ENCODE assay signal across 8 cellular contexts in genomic region chr3:192816274-192816853, GRCh38.
DNase-seq lines count a peak whose midpoint lies in the region; ATAC-seq, FAIRE-seq and TF ChIP-seq lines count a peak whose summit lies in the region.

No MANE protein-coding gene starts in this region.

- no peaks in the 10 kb centered on the region for H3K9me3 Mint-ChIP-seq in activated naive CD8-positive, alpha-beta T cell treated with anti-CD3 and anti-CD28 coated beads, Interleukin-2, amount 10 ng/mL, durations not matched to agents 7 days and 5 days
- H3K9me3 Mint-ChIP-seq in activated naive CD8-positive, alpha-beta T cell treated with anti-CD3 and anti-CD28 coated beads, Interleukin-2, amount 50 U/mL, for 24 hours, result no peaks in the 10 kb centered on the region
- H3K9me3 Mint-ChIP-seq in T-helper 2 cell treated with Interferon-gamma antibody and Interleukin-4, amounts not matched to agents 5 μg/mL and 100 μg/mL, for 36 hours, result no peaks in the 10 kb centered on the region

- H3K4me1 Mint-ChIP-seq in activated naive CD8-positive, alpha-beta T cell treated with anti-CD3 and anti-CD28 coated beads, Interleukin-2, amount 10 ng/mL, durations not matched to agents 7 days and 5 days, result peaks cover 22% of the 10 kb centered on the region
- peaks cover 35% of the 10 kb centered on the region for H3K4me1 Mint-ChIP-seq in activated naive CD8-positive, alpha-beta T cell treated with anti-CD3 and anti-CD28 coated beads, Interleukin-2, amount 50 U/mL, for 24 hours
- H3K4me1 Mint-ChIP-seq in T-helper 2 cell treated with Interferon-gamma antibody and Interleukin-4, amounts not matched to agents 5 μg/mL and 100 μg/mL, for 36 hours (ENCODE audit: low read depth), result peaks cover 22% of the 10 kb centered on the region

- TF ChIP-seq POLR2A in stomach (IDR thresholded peaks at IDR 0.05), result no peak

- intact Hi-C loops in stomach (cut with DNase I; ENCODE audit: low total_unique reads), result loop anchor here (5.0 to 10.0 kb wide), 2 partner anchors 226 to 758 kb away; no protein-coding TSS in a partner anchor

- H3K36me3 Mint-ChIP-seq in activated naive CD8-positive, alpha-beta T cell treated with anti-CD3 and anti-CD28 coated beads, Interleukin-2, amount 10 ng/mL, durations not matched to agents 7 days and 5 days, result no peaks in the 10 kb centered on the region
- H3K36me3 Mint-ChIP-seq in activated naive CD8-positive, alpha-beta T cell treated with anti-CD3 and anti-CD28 coated beads, Interleukin-2, amount 50 U/mL, for 24 hours (ENCODE audit: low read depth), result no peaks in the 10 kb centered on the region
- no peaks in the 10 kb centered on the region for H3K36me3 Mint-ChIP-seq in T-helper 2 cell treated with Interferon-gamma antibody and Interleukin-4, amounts not matched to agents 5 μg/mL and 100 μg/mL, for 36 hours (ENCODE audit: low read depth)

- POLR2A ChIA-PET in activated naive CD8-positive, alpha-beta T cell treated with anti-CD3 and anti-CD28 coated beads, Interleukin-2, amount 10 ng/mL, durations not matched to agents 7 days and 5 days (lab: Charles Lee), result interaction anchor here (1.2 to 1.4 kb wide), 3 partner anchors 75 to 225 kb away, joined by 3 to 4 read pairs (median 3); no protein-coding TSS in a partner anchor

- H3K27me3 ChIP-seq in stomach, result no peaks in the 10 kb centered on the region

- ATAC-seq in activated naive CD8-positive, alpha-beta T cell treated with anti-CD3 and anti-CD28 coated beads, Interleukin-2, amount 10 ng/mL, durations not matched to agents 7 days and 5 days (ENCODE audit: low read depth), result no peak
- ATAC-seq in activated naive CD8-positive, alpha-beta T cell treated with anti-CD3 and anti-CD28 coated beads, Interleukin-2, amount 50 U/mL, for 24 hours, result no peak

- FAIRE-seq in frontal cortex (lab: Jason Lieb, UNC), result peak; percentile 87

- 58 to 66% (median 63%) methylated on average over 7 of the region's 7 CpGs for WGBS in stomach, 5 donors

- H3K4me3 Mint-ChIP-seq in activated naive CD8-positive, alpha-beta T cell treated with anti-CD3 and anti-CD28 coated beads, Interleukin-2, amount 10 ng/mL, durations not matched to agents 7 days and 5 days, result no peak overlapping the region
- H3K4me3 Mint-ChIP-seq in activated naive CD8-positive, alpha-beta T cell treated with anti-CD3 and anti-CD28 coated beads, Interleukin-2, amount 50 U/mL, for 24 hours, result no peak overlapping the region
- H3K4me3 Mint-ChIP-seq in T-helper 2 cell treated with Interferon-gamma antibody and Interleukin-4, amounts not matched to agents 5 μg/mL and 100 μg/mL, for 36 hours, result no peak overlapping the region

- H3K27me3 Mint-ChIP-seq in activated naive CD8-positive, alpha-beta T cell treated with anti-CD3 and anti-CD28 coated beads, Interleukin-2, amount 10 ng/mL, durations not matched to agents 7 days and 5 days, result no peaks in the 10 kb centered on the region
- peaks cover 2% of the 10 kb centered on the region for H3K27me3 Mint-ChIP-seq in activated naive CD8-positive, alpha-beta T cell treated with anti-CD3 and anti-CD28 coated beads, Interleukin-2, amount 50 U/mL, for 24 hours
- no peaks in the 10 kb centered on the region for H3K27me3 Mint-ChIP-seq in T-helper 2 cell treated with Interferon-gamma antibody and Interleukin-4, amounts not matched to agents 5 μg/mL and 100 μg/mL, for 36 hours (ENCODE audit: low read depth)

- no peaks in the 10 kb centered on the region for H3K36me3 ChIP-seq in stomach

- TF ChIP-seq EP300 in stomach (IDR thresholded peaks at IDR 0.05), result no peak

- H3K27ac ChIP-seq in stomach, result no peak overlapping the region

- DNase-seq in activated naive CD8-positive, alpha-beta T cell treated with anti-CD3 and anti-CD28 coated beads, Interleukin-2, amount 10 ng/mL, durations not matched to agents 7 days and 5 days, result no peak
- DNase-seq in activated naive CD8-positive, alpha-beta T cell treated with anti-CD3 and anti-CD28 coated beads, Interleukin-2, amount 50 U/mL, for 24 hours, result no peak
- DNase-seq in NCI-H146 (lab: John Stamatoyannopoulos, UW) (peak; percentile 16), SW480 (ENCODE audit: low spot score) (peak; percentile 62), frontal cortex (ENCODE audit: low spot score in 2 of 2) (no peak), stomach (no peak), GDM1 (lab: John Stamatoyannopoulos, UW) (no peak)
- DNase-seq in T-helper 2 cell treated with Interferon-gamma antibody and Interleukin-4, amounts not matched to agents 5 μg/mL and 100 μg/mL, for 36 hours (ENCODE audit: low spot score), result no peak

- TF ChIP-seq CTCF in stomach (IDR thresholded peaks at IDR 0.05), result peak in 5 of 7 experiments; percentile 41 to 68 (median 57)

- peaks cover 0 to 28% (median 15%) of the 10 kb centered on the region in 4 donors for H3K4me1 ChIP-seq in stomach

- no peak overlapping the region for H3K4me3 ChIP-seq in stomach

- H3K9me3 ChIP-seq in stomach, result no peaks in the 10 kb centered on the region

- H3K27ac Mint-ChIP-seq in activated naive CD8-positive, alpha-beta T cell treated with anti-CD3 and anti-CD28 coated beads, Interleukin-2, amount 10 ng/mL, durations not matched to agents 7 days and 5 days, result peak overlapping the region; percentile 1
- no peak overlapping the region for H3K27ac Mint-ChIP-seq in activated naive CD8-positive, alpha-beta T cell treated with anti-CD3 and anti-CD28 coated beads, Interleukin-2, amount 50 U/mL, for 24 hours
- no peak overlapping the region for H3K27ac Mint-ChIP-seq in T-helper 2 cell treated with Interferon-gamma antibody and Interleukin-4, amounts not matched to agents 5 μg/mL and 100 μg/mL, for 36 hours

Comparison
In these comparisons a context has a peak if more than half of its experiments do, and no peak if none do; other contexts are left out.
1. DNase-seq: peak in NCI-H146 (single experiment) and SW480 (single experiment); none in activated naive CD8-positive, alpha-beta T cell treated with anti-CD3 and anti-CD28 coated beads, Interleukin-2, amount 10 ng/mL, durations not matched to agents 7 days and 5 days (single experiment), activated naive CD8-positive, alpha-beta T cell treated with anti-CD3 and anti-CD28 coated beads, Interleukin-2, amount 50 U/mL, for 24 hours (single experiment), frontal cortex (0 of 2), stomach (single experiment), GDM1 (single experiment) and T-helper 2 cell treated with Interferon-gamma antibody and Interleukin-4, amounts not matched to agents 5 μg/mL and 100 μg/mL, for 36 hours (single experiment).